In genomic region chr6:33750244-33750991, GRCh38 we compare ENCODE assay signal across 19 cellular contexts. TPM values are rescaled to one million over a fixed set of nuclear protein-coding genes. Genes with fewer than 3 reads are reported as not detected.
DNase-seq lines count a peak whose midpoint lies in the region; ATAC-seq, FAIRE-seq and TF ChIP-seq lines count a peak whose summit lies in the region.
"Had no signal": no experiment of that assay in that cellular context is flagged by ENCODE, and none has a peak within 500 bp of the region (broad histone marks: within the 10 kb centered on the region; RNA-seq: fewer than 3 reads in every experiment).

No MANE protein-coding gene starts in this region.

- DNase-seq in SK-N-SH = no peak
- DNase-seq in fibroblast of gingiva (ENCODE audit: low read depth) = peak; percentile 19
- DNase-seq in vagina (ENCODE audit: extremely low spot score in 2 of 2) = no peak
- DNase-seq in activated CD4-positive, alpha-beta T cell treated with anti-CD3 and anti-CD28 coated beads, Interleukin-2, amount 50 U/mL, for 48 hours = no peak
- DNase-seq in GM19239 (ENCODE audit: insufficient read length, low spot score) = no peak
- DNase-seq: activated T-cell treated with anti-CD3 and anti-CD28 coated beads, Interleukin-2, amount 50 U/mL, for 48 hours; CD4-positive, CD25-positive, alpha-beta regulatory T cell; cerebellar nuclear complex; heart left ventricle; Karpas-422 had no signal

- no peak overlapping the region for H2AFZ ChIP-seq in SK-N-SH (ENCODE audit: low read depth)

- CTCF ChIA-PET in SK-N-SH (lab: Yijun Ruan, JAX) = interaction anchor here (1.1 to 9.2 kb wide), 9 partner anchors 11 to 405 kb away, joined by 3 to 116 read pairs (median 5); partner anchors contain the start of gene UQCC2

- peaks cover 14 to 34% of the 10 kb centered on the region in 2 experiments; a peak in 3 of 4 replicates for H3K4me1 ChIP-seq in SK-N-SH (ENCODE audit: control insufficient read depth in 1 of 2, insufficient read depth in 2 of 2, low read depth in 1 of 2, low read length in 1 of 2)
- peaks cover 39% of the 10 kb centered on the region for H3K4me1 ChIP-seq in vagina

- POLR2A ChIA-PET in SK-N-SH (lab: Yijun Ruan, JAX) = no interaction called here

- peaks cover 61% of the 10 kb centered on the region for H3K4me1 Mint-ChIP-seq in nephron

- TF ChIP-seq POLR2A in vagina (IDR thresholded peaks at IDR 0.05) = no peak

- no peak for TF ChIP-seq RAD21 in SK-N-SH (IDR thresholded peaks at IDR 0.05; ENCODE audit: low read length)

- H3K4me3 ChIP-seq in SK-N-SH (ENCODE audit: low read depth in 2 of 2, low read length in 1 of 2) = no peak overlapping the region
- H3K4me3 ChIP-seq in vagina = no peak overlapping the region
- H3K4me3 ChIP-seq: heart left ventricle, SJSA1 had no signal

- no peak for FAIRE-seq in GM19239 (lab: Jason Lieb, UNC)
- FAIRE-seq: endothelial cell of umbilical vein, keratinocyte had no signal

- no peaks in the 10 kb centered on the region for H4K20me1 ChIP-seq in SK-N-SH (ENCODE audit: insufficient read depth)

- no peak overlapping the region for H3K9ac ChIP-seq in SK-N-SH

- H3K79me2 ChIP-seq in SK-N-SH (ENCODE audit: insufficient read depth) = no peaks in the 10 kb centered on the region

- no peak overlapping the region for H3K4me2 ChIP-seq in SK-N-SH

- peak overlapping the region in 2 of 3 experiments; percentile 29 to 58 for H3K4me3 Mint-ChIP-seq in nephron
- H3K4me3 Mint-ChIP-seq: CD4-positive, CD25-positive, alpha-beta regulatory T cell had no signal

- H3K27me3 ChIP-seq in SK-N-SH (ENCODE audit: insufficient read depth) (no peaks in the 10 kb centered on the region), vagina (no peaks in the 10 kb centered on the region)
- H3K27me3 ChIP-seq: heart left ventricle, SJSA1 had no signal

- no peak for TF ChIP-seq EP300 in SK-N-SH (IDR thresholded peaks at IDR 0.05; ENCODE audit: borderline replicate concordance in 1 of 2, low read depth in 1 of 2, low read length in 1 of 2)

- no peak for TF ChIP-seq CTCF in SK-N-SH (IDR thresholded peaks at IDR 0.05)
- no peak for TF ChIP-seq CTCF in nephron (IDR thresholded peaks at IDR 0.05; ENCODE audit: unreplicated experiment in 3 of 3)
- TF ChIP-seq CTCF in vagina (IDR thresholded peaks at IDR 0.05) = no peak

- H3K9me2 ChIP-seq in SK-N-SH = no peaks in the 10 kb centered on the region

- H3K9me3 ChIP-seq in SK-N-SH = no peaks in the 10 kb centered on the region
- H3K9me3 ChIP-seq in vagina = no peaks in the 10 kb centered on the region
- H3K9me3 ChIP-seq: heart left ventricle, SJSA1 had no signal

- H3K36me3 ChIP-seq in SK-N-SH (replicated peaks in 1 of 2; ENCODE audit: control insufficient read depth in 1 of 2, insufficient read depth in 2 of 2, low read length in 1 of 2) (no peaks in the 10 kb centered on the region), vagina (no peaks in the 10 kb centered on the region)
- H3K36me3 ChIP-seq: heart left ventricle, SJSA1 had no signal

- WGBS in SK-N-SH (ENCODE audit: low lambda C conversion rate) = 66% methylated on average over 10 of the region's 11 CpGs

- H3K9me3 Mint-ChIP-seq in nephron = no peaks in the 10 kb centered on the region

- intact Hi-C loops in vagina (cut with DNase I) = no loop called here

- no peaks in the 10 kb centered on the region for H3F3A ChIP-seq in SK-N-SH (replicated peaks; ENCODE audit: insufficient read depth)

- H3K27me3 Mint-ChIP-seq in nephron (ENCODE audit: low read depth) = peaks cover 25% of the 10 kb centered on the region

- H3K27ac ChIP-seq in SK-N-SH (ENCODE audit: low read depth in 2 of 2, low read length in 1 of 2) = no peak overlapping the region
- H3K27ac ChIP-seq in vagina = peak overlapping the region; percentile 33
- H3K27ac ChIP-seq: 22Rv1, heart left ventricle, SJSA1 had no signal

- no peaks in the 10 kb centered on the region for H3K36me3 Mint-ChIP-seq in nephron (ENCODE audit: low read depth)
- H3K36me3 Mint-ChIP-seq: CD4-positive, CD25-positive, alpha-beta regulatory T cell had no signal

- ATAC-seq in SK-N-SH treated with all-trans-retinoic acid at 6 μM for 48 hours = no peak
- no peak for ATAC-seq in GM19452 (IDR thresholded peaks at IDR 0.05; ENCODE audit: unreplicated experiment)
- ATAC-seq: heart left ventricle had no signal

- peak overlapping the region in 2 of 3 experiments; percentile 23 to 56 for H3K27ac Mint-ChIP-seq in nephron

TF ChIP-seq in SK-N-SH treated with all-trans-retinoic acid at 6 μM for 48 hours, 23 proteins besides CTCF, POLR2A, EP300 and RAD21:
- TF ChIP-seq BACH2 (CRISPR knock-in tag; IDR thresholded peaks at IDR 0.05; ENCODE audit: borderline replicate concordance) (no peak), ZNF70 (CRISPR knock-in tag; IDR thresholded peaks at IDR 0.05) (no peak), ZFP3 (CRISPR knock-in tag; IDR thresholded peaks at IDR 0.05) (peak; percentile 45; the same call in 1 of the 2 replicates), ARNTL (CRISPR knock-in tag; IDR thresholded peaks at IDR 0.05; ENCODE audit: borderline replicate concordance, low read depth) (no peak)
- TF ChIP-seq, protein P1, sequence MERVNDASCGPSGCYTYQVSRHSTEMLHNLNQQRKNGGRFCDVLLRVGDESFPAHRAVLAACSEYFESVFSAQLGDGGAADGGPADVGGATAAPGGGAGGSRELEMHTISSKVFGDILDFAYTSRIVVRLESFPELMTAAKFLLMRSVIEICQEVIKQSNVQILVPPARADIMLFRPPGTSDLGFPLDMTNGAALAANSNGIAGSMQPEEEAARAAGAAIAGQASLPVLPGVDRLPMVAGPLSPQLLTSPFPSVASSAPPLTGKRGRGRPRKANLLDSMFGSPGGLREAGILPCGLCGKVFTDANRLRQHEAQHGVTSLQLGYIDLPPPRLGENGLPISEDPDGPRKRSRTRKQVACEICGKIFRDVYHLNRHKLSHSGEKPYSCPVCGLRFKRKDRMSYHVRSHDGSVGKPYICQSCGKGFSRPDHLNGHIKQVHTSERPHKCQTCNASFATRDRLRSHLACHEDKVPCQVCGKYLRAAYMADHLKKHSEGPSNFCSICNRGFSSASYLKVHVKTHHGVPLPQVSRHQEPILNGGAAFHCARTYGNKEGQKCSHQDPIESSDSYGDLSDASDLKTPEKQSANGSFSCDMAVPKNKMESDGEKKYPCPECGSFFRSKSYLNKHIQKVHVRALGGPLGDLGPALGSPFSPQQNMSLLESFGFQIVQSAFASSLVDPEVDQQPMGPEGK (CRISPR knock-in tag; IDR thresholded peaks at IDR 0.05; ENCODE audit: borderline replicate concordance) = no peak

TF ChIP-seq in SK-N-SH, 30 proteins besides CTCF, POLR2A, EP300 and RAD21:
- no peak for TF ChIP-seq FOXJ3 (CRISPR knock-in tag; IDR thresholded peaks at IDR 0.05)
- TF ChIP-seq RCOR1 (IDR thresholded peaks at IDR 0.05; ENCODE audit: low read length) = no peak
- TF ChIP-seq, protein P2, sequence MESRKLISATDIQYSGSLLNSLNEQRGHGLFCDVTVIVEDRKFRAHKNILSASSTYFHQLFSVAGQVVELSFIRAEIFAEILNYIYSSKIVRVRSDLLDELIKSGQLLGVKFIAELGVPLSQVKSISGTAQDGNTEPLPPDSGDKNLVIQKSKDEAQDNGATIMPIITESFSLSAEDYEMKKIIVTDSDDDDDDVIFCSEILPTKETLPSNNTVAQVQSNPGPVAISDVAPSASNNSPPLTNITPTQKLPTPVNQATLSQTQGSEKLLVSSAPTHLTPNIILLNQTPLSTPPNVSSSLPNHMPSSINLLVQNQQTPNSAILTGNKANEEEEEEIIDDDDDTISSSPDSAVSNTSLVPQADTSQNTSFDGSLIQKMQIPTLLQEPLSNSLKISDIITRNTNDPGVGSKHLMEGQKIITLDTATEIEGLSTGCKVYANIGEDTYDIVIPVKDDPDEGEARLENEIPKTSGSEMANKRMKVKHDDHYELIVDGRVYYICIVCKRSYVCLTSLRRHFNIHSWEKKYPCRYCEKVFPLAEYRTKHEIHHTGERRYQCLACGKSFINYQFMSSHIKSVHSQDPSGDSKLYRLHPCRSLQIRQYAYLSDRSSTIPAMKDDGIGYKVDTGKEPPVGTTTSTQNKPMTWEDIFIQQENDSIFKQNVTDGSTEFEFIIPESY (IDR thresholded peaks at IDR 0.05; ENCODE audit: borderline replicate concordance, low read depth) = no peak
- TF ChIP-seq TEAD4 (IDR thresholded peaks at IDR 0.05; ENCODE audit: borderline replicate concordance, insufficient read depth) = no peak
- TF ChIP-seq IRF3 (IDR thresholded peaks at IDR 0.05; ENCODE audit: low read depth, low read length) = no peak
- TF ChIP-seq FOSL2 (IDR thresholded peaks at IDR 0.05; ENCODE audit: borderline replicate concordance, low read depth) = no peak
- no peak for TF ChIP-seq MXI1 (IDR thresholded peaks at IDR 0.05; ENCODE audit: low read depth, low read length)
- TF ChIP-seq TCF12 (IDR thresholded peaks at IDR 0.05) = no peak
- no peak for TF ChIP-seq TAF1 (IDR thresholded peaks at IDR 0.05; ENCODE audit: borderline replicate concordance, low read depth, low read length)
- no peak for TF ChIP-seq EZH2phosphoT487 (IDR thresholded peaks at IDR 0.05; ENCODE audit: borderline replicate concordance, low read depth)
TF ChIP-seq in SK-N-SH: peak in this region for 0.

RNA-seq across cellular contexts. Expression of gene IP6K3, which starts 3.7 kb away (rescaled TPM):
- 0.13 and 0.21 TPM in 2 replicates for polyA plus RNA-seq in SK-N-SH (2012; rRNA removed)
- 0.07 and 0.08 TPM in 2 replicates for polyA plus RNA-seq in SK-N-SH (2012; cell fraction: cytosol; rRNA removed)
- 0.18 and 0.32 TPM in 2 replicates for polyA plus RNA-seq in SK-N-SH (2012; cell fraction: nucleus; rRNA removed)
- total RNA-seq in vagina = 1.5 TPM
- total RNA-seq: CD4-positive, CD25-positive, alpha-beta regulatory T cell; endothelial cell of umbilical vein had no signal
- polyA plus RNA-seq: CD4-positive, CD25-positive, alpha-beta regulatory T cell; endothelial cell of umbilical vein; keratinocyte had no signal

RNA-seq across cellular contexts. Expression of gene LEMD2, which starts 38.5 kb away (rescaled TPM):
- polyA plus RNA-seq in SK-N-SH (2012; rRNA removed) = 56.5 and 59.5 TPM in 2 replicates
- 32.2 and 37.6 TPM in 2 replicates for polyA plus RNA-seq in SK-N-SH (2012; cell fraction: cytosol; rRNA removed)
- polyA plus RNA-seq in SK-N-SH (2012; cell fraction: nucleus; rRNA removed) = 136 and 141 TPM in 2 replicates
- 55.5 TPM for total RNA-seq in vagina

RNA-seq across cellular contexts. Expression of gene UQCC2, which starts 38.9 kb away (rescaled TPM):
- 49.8 and 59.0 TPM in 2 replicates for polyA plus RNA-seq in SK-N-SH (2012; rRNA removed)
- polyA plus RNA-seq in SK-N-SH (2012; cell fraction: cytosol; rRNA removed) = 43.2 and 47.9 TPM in 2 replicates
- 37.4 and 42.0 TPM in 2 replicates for polyA plus RNA-seq in SK-N-SH (2012; cell fraction: nucleus; rRNA removed)
- total RNA-seq in vagina = 16.2 TPM

RNA-seq across cellular contexts. Expression of gene MLN, which starts 53.4 kb away (rescaled TPM):
- polyA plus RNA-seq in SK-N-SH (2012; rRNA removed) = not detected in 2 replicates
- not detected in 2 replicates for polyA plus RNA-seq in SK-N-SH (2012; cell fraction: cytosol; rRNA removed)
- polyA plus RNA-seq in SK-N-SH (2012; cell fraction: nucleus; rRNA removed) = not detected in 2 replicates
- total RNA-seq in vagina = not detected
- total RNA-seq: CD4-positive, CD25-positive, alpha-beta regulatory T cell; endothelial cell of umbilical vein; heart left ventricle; posterior vena cava; SJSA1; subcutaneous adipose tissue had no signal
- polyA plus RNA-seq: CD4-positive, CD25-positive, alpha-beta regulatory T cell; endothelial cell of umbilical vein; heart left ventricle; keratinocyte had no signal
